ENCODE assay signal across 8 cellular contexts in the genomic region with DNA sequence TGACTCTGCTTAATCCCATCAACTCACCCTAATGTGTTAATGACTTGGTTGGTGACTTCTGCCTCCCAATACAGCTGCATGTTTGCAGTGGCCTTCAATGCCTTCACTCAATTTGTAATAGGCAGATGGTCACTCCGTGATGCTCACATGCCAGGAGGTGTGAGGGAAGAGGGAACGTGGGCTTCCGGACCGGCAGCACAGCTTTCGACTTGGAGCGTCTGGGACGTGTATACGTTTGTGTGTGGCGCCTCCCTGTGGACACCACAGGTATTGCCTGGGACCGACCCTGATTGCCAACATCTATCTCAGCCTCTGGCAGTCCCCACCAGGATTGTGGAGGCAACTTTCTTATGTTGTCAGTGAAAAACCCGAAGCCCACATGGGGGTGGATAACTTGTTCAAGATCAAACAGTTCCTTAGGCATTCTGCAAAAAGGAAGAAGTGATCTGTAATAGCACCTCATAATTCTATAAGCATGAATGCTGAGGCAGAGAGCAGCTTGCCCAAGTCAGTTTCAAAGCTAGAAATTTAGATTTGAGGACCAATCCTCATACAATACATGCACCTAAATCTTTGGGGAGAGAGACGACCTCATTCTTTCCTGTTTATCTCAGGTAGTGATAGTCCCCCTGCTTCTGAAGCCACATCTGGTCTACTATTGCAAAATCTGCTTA. TPM values are rescaled to one million over a fixed set of nuclear protein-coding genes. Genes with fewer than 3 reads are reported as not detected.
DNase-seq lines count a peak whose midpoint lies in the region; ATAC-seq, FAIRE-seq and TF ChIP-seq lines count a peak whose summit lies in the region.

No MANE protein-coding gene starts in this region.

- TF ChIP-seq CTCF in BJ (IDR thresholded peaks at IDR 0.05; ENCODE audit: insufficient read depth, low read depth, low read length) (peak; percentile 83), LNCAP (IDR thresholded peaks at IDR 0.05) (peak; percentile 94), astrocyte (IDR thresholded peaks at IDR 0.05; ENCODE audit: insufficient read depth, low read depth, low read length) (peak; percentile 93)

- H3K27me3 Mint-ChIP-seq in astrocyte (ENCODE audit: low read depth, unreplicated experiment), result peaks cover 30% of the 10 kb centered on the region

- peak overlapping the region; percentile 38 for H3K4me2 ChIP-seq in astrocyte (ENCODE audit: low read length)

- H3K9ac ChIP-seq in astrocyte (ENCODE audit: low read length), result no peak overlapping the region

- H3K36me3 ChIP-seq in BJ (ENCODE audit: control insufficient read depth, insufficient read depth, low read length) (no peaks in the 10 kb centered on the region), astrocyte (ENCODE audit: insufficient read depth, low read length) (no peaks in the 10 kb centered on the region)

- no peaks in the 10 kb centered on the region for H3K36me3 Mint-ChIP-seq in astrocyte (ENCODE audit: low read depth, unreplicated experiment)

- H3K4me1 ChIP-seq in astrocyte (ENCODE audit: insufficient read depth, low read length), result peaks cover 9% of the 10 kb centered on the region

- no peak overlapping the region for H3K27ac Mint-ChIP-seq in astrocyte (ENCODE audit: unreplicated experiment)

- no peak overlapping the region for H3K4me3 Mint-ChIP-seq in astrocyte (ENCODE audit: unreplicated experiment)

- H3K27ac ChIP-seq in astrocyte (ENCODE audit: low read depth, low read length), result no peak overlapping the region

- H3K27me3 ChIP-seq in BJ (ENCODE audit: control insufficient read depth, insufficient read depth, low read length), result no peaks in the 10 kb centered on the region
- H3K27me3 ChIP-seq in astrocyte (ENCODE audit: insufficient read depth, low read length), result no peaks in the 10 kb centered on the region

- DNase-seq in BJ (ENCODE audit: low read depth), result no peak
- peak; percentile 57 for DNase-seq in SW480 (ENCODE audit: low spot score)
- peak; percentile 44 for DNase-seq in astrocyte (ENCODE audit: low read depth)
- peak; percentile 87 for DNase-seq in iPS-NIHi11 (ENCODE audit: low spot score)
- peak; percentile 71 to 73 for DNase-seq in stimulated activated CD4-positive, alpha-beta T cell treated with anti-CD3 and anti-CD28 coated beads, Interleukin-15, amount 100 ng/mL, for 48 hours (ENCODE audit: low read depth in 2 of 2)

- H4K20me1 ChIP-seq in astrocyte (ENCODE audit: insufficient read depth, low read length), result no peaks in the 10 kb centered on the region

- H3K4me3 ChIP-seq in BJ (ENCODE audit: low read depth, low read length), result no peak overlapping the region
- no peak overlapping the region for H3K4me3 ChIP-seq in astrocyte (ENCODE audit: insufficient read depth, low read depth, low read length)

- H3K79me2 ChIP-seq in astrocyte (ENCODE audit: insufficient read depth, low read length), result no peaks in the 10 kb centered on the region

- peak; percentile 63 for ATAC-seq in GM18870 (IDR thresholded peaks at IDR 0.05; ENCODE audit: unreplicated experiment)
- ATAC-seq in HG02840 (IDR thresholded peaks at IDR 0.05; ENCODE audit: low FRiP score, unreplicated experiment), result no peak

- POLR2A ChIA-PET in BJ (lab: Charles Lee), result no interaction called here

- FAIRE-seq in astrocyte (lab: Jason Lieb, UNC), result peak; percentile 41

- H2AFZ ChIP-seq in astrocyte (ENCODE audit: low read depth, low read length), result no peak overlapping the region

- CTCF ChIA-PET in BJ (lab: Yijun Ruan, JAX), result interaction anchor here (0.6 to 8.9 kb wide), 19 partner anchors 9 to 209 kb away, joined by 3 to 110 read pairs (median 4); a partner anchor contains a TSS

- no peaks in the 10 kb centered on the region for H3K9me3 ChIP-seq in astrocyte (ENCODE audit: insufficient read depth, low read depth, low read length)

- no peaks in the 10 kb centered on the region for H3K9me3 Mint-ChIP-seq in astrocyte (ENCODE audit: unreplicated experiment)

- peaks cover 11% of the 10 kb centered on the region for H3K4me1 Mint-ChIP-seq in astrocyte (ENCODE audit: low read depth, unreplicated experiment)

RNA-seq across cellular contexts. Expression of a gene that starts 16.9 kb away (rescaled TPM):
- polyA plus RNA-seq in BJ (2011; rRNA removed), result 18.4 and 22.1 TPM in 2 replicates
- polyA minus RNA-seq in BJ (2011; rRNA and poly(A)+ RNA removed), result 5.0 and 5.1 TPM in 2 replicates
- 24.3 and 24.6 TPM in 2 replicates for total RNA-seq in astrocyte

RNA-seq across cellular contexts. Expression of a gene that starts 17.2 kb away (rescaled TPM):
- 79.3 and 103 TPM in 2 replicates for polyA plus RNA-seq in BJ (2011; rRNA removed)
- 11.4 and 21.3 TPM in 2 replicates for polyA minus RNA-seq in BJ (2011; rRNA and poly(A)+ RNA removed)
- total RNA-seq in astrocyte, result 49.5 and 50.7 TPM in 2 replicates
